ENCODE assay signal across 8 cellular contexts in genomic region chr13:73754727-73755292, GRCh38.
DNase-seq lines count a peak whose midpoint lies in the region; ATAC-seq, FAIRE-seq and TF ChIP-seq lines count a peak whose summit lies in the region.

No MANE protein-coding gene starts in this region.

- no peaks in the 10 kb centered on the region for H3K9me3 Mint-ChIP-seq in Caco-2 (ENCODE audit: unreplicated experiment)
- no peaks in the 10 kb centered on the region for H3K9me3 Mint-ChIP-seq in astrocyte (ENCODE audit: unreplicated experiment)
- H3K9me3 Mint-ChIP-seq in stimulated activated effector memory CD8-positive, alpha-beta T cell treated with anti-CD3 and anti-CD28 coated beads, Interleukin-12 subunit alpha, Interleukin-12 subunit beta, amount 100 ng/mL, for 72 hours = no peaks in the 10 kb centered on the region

- H3K27me3 ChIP-seq in Caco-2 (replicated peaks; ENCODE audit: control insufficient read depth, insufficient read depth, low read length) (no peaks in the 10 kb centered on the region), astrocyte (ENCODE audit: insufficient read depth, low read length) (no peaks in the 10 kb centered on the region), iPS DF 6.9 (ENCODE audit: control insufficient read depth, insufficient read depth, low read length) (no peaks in the 10 kb centered on the region)

- no TSS peak for BruUV-seq in Caco-2 (replicated peaks; lab: Mats Ljungman, UMichigan)

- CTCF ChIA-PET in Caco-2 (lab: Charles Lee) = no interaction called here

- H3K27me3 Mint-ChIP-seq in Caco-2 (ENCODE audit: insufficient read depth, unreplicated experiment) = no peaks in the 10 kb centered on the region
- no peaks in the 10 kb centered on the region for H3K27me3 Mint-ChIP-seq in astrocyte (ENCODE audit: low read depth, unreplicated experiment)

- H3K4me1 Mint-ChIP-seq in Caco-2 (ENCODE audit: low read depth, unreplicated experiment) (no peaks in the 10 kb centered on the region), astrocyte (ENCODE audit: low read depth, unreplicated experiment) (peaks cover 2% of the 10 kb centered on the region)
- H3K4me1 Mint-ChIP-seq in stimulated activated effector memory CD8-positive, alpha-beta T cell treated with anti-CD3 and anti-CD28 coated beads, Interleukin-12 subunit alpha, Interleukin-12 subunit beta, amount 100 ng/mL, for 72 hours = peaks cover 31% of the 10 kb centered on the region

- no peaks in the 10 kb centered on the region for H3K36me3 ChIP-seq in Caco-2 (ENCODE audit: control insufficient read depth, insufficient read depth, low read length)
- H3K36me3 ChIP-seq in astrocyte (ENCODE audit: insufficient read depth, low read length) = no peaks in the 10 kb centered on the region
- H3K36me3 ChIP-seq in iPS DF 6.9 (ENCODE audit: control insufficient read depth, insufficient read depth, low read length) = no peaks in the 10 kb centered on the region

- H3K27ac ChIP-seq in astrocyte (ENCODE audit: low read depth, low read length) (no peak overlapping the region), iPS DF 6.9 (ENCODE audit: low read length) (no peak overlapping the region)

- POLR2A ChIA-PET in Caco-2 (lab: Charles Lee) = no interaction called here

- H2AFZ ChIP-seq in astrocyte (ENCODE audit: low read depth, low read length) = no peak overlapping the region

- no peaks in the 10 kb centered on the region for H3K4me1 ChIP-seq in Caco-2
- H3K4me1 ChIP-seq in astrocyte (ENCODE audit: insufficient read depth, low read length) = no peaks in the 10 kb centered on the region
- no peaks in the 10 kb centered on the region for H3K4me1 ChIP-seq in iPS DF 6.9 (ENCODE audit: control insufficient read depth, insufficient read depth, low read length)

- H3K4me3 Mint-ChIP-seq in Caco-2 (ENCODE audit: unreplicated experiment) (no peak overlapping the region), astrocyte (ENCODE audit: unreplicated experiment) (no peak overlapping the region)
- H3K4me3 Mint-ChIP-seq in stimulated activated effector memory CD8-positive, alpha-beta T cell treated with anti-CD3 and anti-CD28 coated beads, Interleukin-12 subunit alpha, Interleukin-12 subunit beta, amount 100 ng/mL, for 72 hours = no peak overlapping the region

- peak; percentile 81 for ATAC-seq in GM18868 (IDR thresholded peaks at IDR 0.05; ENCODE audit: unreplicated experiment)
- peak; percentile 72 for ATAC-seq in HG03378 (IDR thresholded peaks at IDR 0.05; ENCODE audit: unreplicated experiment)
- ATAC-seq in stimulated activated effector memory CD8-positive, alpha-beta T cell treated with anti-CD3 and anti-CD28 coated beads, Interleukin-12 subunit alpha, Interleukin-12 subunit beta, amount 100 ng/mL, for 72 hours = peak; percentile 47
- no peak for ATAC-seq in HG02973 (IDR thresholded peaks at IDR 0.05; ENCODE audit: unreplicated experiment)

- intact Hi-C loops in Caco-2 (cut with micrococcal nuclease; ENCODE audit: unreplicated experiment) = loop anchor here (1.0 to 10.0 kb wide), 7 partner anchors 80 to 1500 kb away; partner anchors contain the start of gene KLF12

- DNase-seq in Caco-2 (peak in 1 of 2 experiments; percentile 73), NCI-H460 (ENCODE audit: extremely low read depth, low read depth) (peak; percentile 45), astrocyte (ENCODE audit: low read depth) (peak; percentile 36), iPS DF 6.9 (ENCODE audit: low read depth, low spot score) (peak; percentile 63)
- DNase-seq in stimulated activated effector memory CD8-positive, alpha-beta T cell treated with anti-CD3 and anti-CD28 coated beads, Interleukin-12 subunit alpha, Interleukin-12 subunit beta, amount 100 ng/mL, for 72 hours (ENCODE audit: low spot score in 2 of 2) = no peak

- H3K4me2 ChIP-seq in astrocyte (ENCODE audit: low read length) = no peak overlapping the region

- H3K79me2 ChIP-seq in astrocyte (ENCODE audit: insufficient read depth, low read length) = no peaks in the 10 kb centered on the region

- H3K27ac Mint-ChIP-seq in Caco-2 (ENCODE audit: unreplicated experiment) (peak overlapping the region; percentile 15), astrocyte (ENCODE audit: unreplicated experiment) (no peak overlapping the region)
- no peak overlapping the region for H3K27ac Mint-ChIP-seq in stimulated activated effector memory CD8-positive, alpha-beta T cell treated with anti-CD3 and anti-CD28 coated beads, Interleukin-12 subunit alpha, Interleukin-12 subunit beta, amount 100 ng/mL, for 72 hours

- TF ChIP-seq CTCF in Caco-2 (IDR thresholded peaks at IDR 0.05; ENCODE audit: insufficient read depth in 1 of 2, low read depth in 1 of 2, low read length in 1 of 2, severe bottlenecking in 1 of 2, unreplicated experiment in 1 of 2) = peak; percentile 59 to 84
- peak; percentile 75 for TF ChIP-seq CTCF in astrocyte (IDR thresholded peaks at IDR 0.05; ENCODE audit: insufficient read depth, low read depth, low read length)

- no peak overlapping the region for H3K9ac ChIP-seq in astrocyte (ENCODE audit: low read length)

- H4K20me1 ChIP-seq in astrocyte (ENCODE audit: insufficient read depth, low read length) = no peaks in the 10 kb centered on the region

- H3K9me3 ChIP-seq in Caco-2 = no peaks in the 10 kb centered on the region
- H3K9me3 ChIP-seq in astrocyte (ENCODE audit: insufficient read depth, low read depth, low read length) = no peaks in the 10 kb centered on the region
- H3K9me3 ChIP-seq in iPS DF 6.9 (ENCODE audit: control insufficient read depth, insufficient read depth, low read length) = no peaks in the 10 kb centered on the region

- WGBS in iPS DF 6.9 (ENCODE audit: insufficient coverage, insufficient read length) = no CpG with 5 or more reads among the region's 3 CpGs

- no peaks in the 10 kb centered on the region for H3K36me3 Mint-ChIP-seq in Caco-2 (ENCODE audit: insufficient read depth, unreplicated experiment)
- peaks cover 5% of the 10 kb centered on the region for H3K36me3 Mint-ChIP-seq in astrocyte (ENCODE audit: low read depth, unreplicated experiment)
- peaks cover 7% of the 10 kb centered on the region for H3K36me3 Mint-ChIP-seq in stimulated activated effector memory CD8-positive, alpha-beta T cell treated with anti-CD3 and anti-CD28 coated beads, Interleukin-12 subunit alpha, Interleukin-12 subunit beta, amount 100 ng/mL, for 72 hours

- no peak overlapping the region for H3K4me3 ChIP-seq in Caco-2 (ENCODE audit: low read depth, low read length)
- H3K4me3 ChIP-seq in astrocyte (ENCODE audit: insufficient read depth, low read depth, low read length) = no peak overlapping the region
- H3K4me3 ChIP-seq in iPS DF 6.9 (ENCODE audit: low read length) = no peak overlapping the region

- FAIRE-seq in astrocyte (lab: Jason Lieb, UNC) = peak; percentile 66

Comparison
In these comparisons a context has a peak if more than half of its experiments do, and no peak if none do; other contexts are left out.
1. DNase-seq: peak in NCI-H460 (single experiment), astrocyte (single experiment) and iPS DF 6.9 (single experiment); none in stimulated activated effector memory CD8-positive, alpha-beta T cell treated with anti-CD3 and anti-CD28 coated beads, Interleukin-12 subunit alpha, Interleukin-12 subunit beta, amount 100 ng/mL, for 72 hours (0 of 2).